In genomic region chr6:159692303-159693127, GRCh38 we compare ENCODE assay signal across 1 cellular context.
TF ChIP-seq lines count a peak whose summit lies in the region.

No MANE protein-coding gene starts in this region.

TF ChIP-seq in HepG2, 621 proteins besides CTCF, POLR2A, EP300 and RAD21 (continued from another document and continues in another):
- TF ChIP-seq ZNF557 (CRISPR knock-in tag; IDR thresholded peaks at IDR 0.05) (0 out of 2 replicates have a peak, but pooled peaks have one; percentile 18), ZMYM3 (CRISPR knock-in tag; IDR thresholded peaks at IDR 0.05) (no peak), FLYWCH1 (CRISPR knock-in tag; IDR thresholded peaks at IDR 0.05) (no peak), GATAD2A (CRISPR knock-in tag; IDR thresholded peaks at IDR 0.05) (no peak), ZBTB21 (CRISPR knock-in tag; IDR thresholded peaks at IDR 0.05) (no peak), TARDBP (CRISPR knock-in tag; IDR thresholded peaks at IDR 0.05) (peak; percentile 20; the same call in 1 of the 2 replicates), ZNF713 (CRISPR knock-in tag; IDR thresholded peaks at IDR 0.05) (no peak), ZNF354B (CRISPR knock-in tag; IDR thresholded peaks at IDR 0.05) (peak; percentile 68; the same call in 1 of the 2 replicates), RARG (CRISPR knock-in tag; IDR thresholded peaks at IDR 0.05; ENCODE audit: low read depth) (no peak), HOXD1 (CRISPR knock-in tag; IDR thresholded peaks at IDR 0.05) (no peak; the same call in 1 of the 2 replicates), ZFYVE20 (CRISPR knock-in tag; IDR thresholded peaks at IDR 0.05; ENCODE audit: borderline replicate concordance, low read depth) (0 out of 2 replicates have a peak, but pooled peaks have one; percentile 47), HDAC1 (CRISPR knock-in tag; IDR thresholded peaks at IDR 0.05) (peak; percentile 16), BRF2 (CRISPR knock-in tag; IDR thresholded peaks at IDR 0.05) (0 out of 2 replicates have a peak, but pooled peaks have one; percentile 10), TBX2 (CRISPR knock-in tag; IDR thresholded peaks at IDR 0.05; ENCODE audit: borderline replicate concordance) (peak; percentile 28; the same call in 1 of the 2 replicates), REST (IDR thresholded peaks at IDR 0.05; ENCODE audit: borderline replicate concordance in 1 of 2, low read depth in 1 of 2, low read length in 2 of 2) (no peak), ZNF83 (CRISPR knock-in tag; IDR thresholded peaks at IDR 0.05; ENCODE audit: borderline replicate concordance) (peak; percentile 61; the same call in 1 of the 2 replicates), MAFG (CRISPR knock-in tag; IDR thresholded peaks at IDR 0.05) (0 out of 2 replicates have a peak, but pooled peaks have one; percentile 49), PBX3 (CRISPR knock-in tag; IDR thresholded peaks at IDR 0.05; ENCODE audit: borderline replicate concordance) (0 out of 2 replicates have a peak, but pooled peaks have one; percentile 15), ZFP90 (CRISPR knock-in tag; IDR thresholded peaks at IDR 0.05; ENCODE audit: borderline replicate concordance) (peak; percentile 36), ZNF607 (CRISPR knock-in tag; IDR thresholded peaks at IDR 0.05; ENCODE audit: borderline replicate concordance) (no peak), ARNTL (CRISPR knock-in tag; IDR thresholded peaks at IDR 0.05) (0 out of 2 replicates have a peak, but pooled peaks have one; percentile 5), ZNF383 (CRISPR knock-in tag; IDR thresholded peaks at IDR 0.05; ENCODE audit: borderline replicate concordance) (peak; percentile 48; the same call in 1 of the 2 replicates), XBP1 (CRISPR knock-in tag; IDR thresholded peaks at IDR 0.05) (peak; percentile 75; the same call in 1 of the 2 replicates), UBTF (CRISPR knock-in tag; IDR thresholded peaks at IDR 0.05) (peak; percentile 52), ZNF550 (CRISPR knock-in tag; IDR thresholded peaks at IDR 0.05; ENCODE audit: borderline replicate concordance) (peak; percentile 49), SIN3B (IDR thresholded peaks at IDR 0.05; ENCODE audit: low read length) (0 out of 2 replicates have a peak, but pooled peaks have one; percentile 14), ZNF761 (CRISPR knock-in tag; conservative IDR thresholded peaks at IDR 0.05) (no peak), TRIM24 (CRISPR knock-in tag; IDR thresholded peaks at IDR 0.05) (no peak), SMC3 (IDR thresholded peaks at IDR 0.05; ENCODE audit: low read length) (no peak), CEBPB (IDR thresholded peaks at IDR 0.05; ENCODE audit: borderline replicate concordance, low read depth, low read length) (no peak), ZNF891 (CRISPR knock-in tag; IDR thresholded peaks at IDR 0.05) (peak; percentile 67; the same call in 1 of the 2 replicates), MBD4 (IDR thresholded peaks at IDR 0.05; ENCODE audit: borderline replicate concordance, low read length) (no peak), PLRG1 (conservative IDR thresholded peaks at IDR 0.05) (no peak), SIX4 (CRISPR knock-in tag; IDR thresholded peaks at IDR 0.05) (peak; percentile 5; the same call in 1 of the 2 replicates), ZNF790 (CRISPR knock-in tag; IDR thresholded peaks at IDR 0.05; ENCODE audit: borderline replicate concordance) (0 out of 2 replicates have a peak, but pooled peaks have one; percentile 18), ZNF292 (CRISPR knock-in tag; IDR thresholded peaks at IDR 0.05; ENCODE audit: borderline replicate concordance, low read depth) (0 out of 2 replicates have a peak, but pooled peaks have one; percentile 39), KLF13 (CRISPR knock-in tag; IDR thresholded peaks at IDR 0.05) (0 out of 2 replicates have a peak, but pooled peaks have one; percentile 73), ZNF121 (CRISPR knock-in tag; IDR thresholded peaks at IDR 0.05) (peak; percentile 14; the same call in 1 of the 2 replicates), ZNF777 (CRISPR knock-in tag; IDR thresholded peaks at IDR 0.05) (peak; percentile 53; the same call in 1 of the 2 replicates), ZNF225 (CRISPR knock-in tag; IDR thresholded peaks at IDR 0.05) (peak; percentile 72; the same call in 1 of the 2 replicates), TP53 (CRISPR knock-in tag; conservative IDR thresholded peaks at IDR 0.05) (0 out of 2 replicates have a peak, but pooled peaks have one; percentile 86), JARID2 (CRISPR knock-in tag; IDR thresholded peaks at IDR 0.05; ENCODE audit: insufficient replicate concordance) (no peak), HNF4G (IDR thresholded peaks at IDR 0.05; ENCODE audit: borderline replicate concordance, low read depth, low read length) (no peak), HNF4G (CRISPR knock-in tag; IDR thresholded peaks at IDR 0.05; ENCODE audit: borderline replicate concordance, low read depth) (0 out of 2 replicates have a peak, but pooled peaks have one; percentile 18)
- TF ChIP-seq, protein P1, sequence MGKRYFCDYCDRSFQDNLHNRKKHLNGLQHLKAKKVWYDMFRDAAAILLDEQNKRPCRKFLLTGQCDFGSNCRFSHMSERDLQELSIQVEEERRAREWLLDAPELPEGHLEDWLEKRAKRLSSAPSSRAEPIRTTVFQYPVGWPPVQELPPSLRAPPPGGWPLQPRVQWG (CRISPR knock-in tag; IDR thresholded peaks at IDR 0.05; ENCODE audit: borderline replicate concordance, low read depth): no peak
- TF ChIP-seq, protein P2, sequence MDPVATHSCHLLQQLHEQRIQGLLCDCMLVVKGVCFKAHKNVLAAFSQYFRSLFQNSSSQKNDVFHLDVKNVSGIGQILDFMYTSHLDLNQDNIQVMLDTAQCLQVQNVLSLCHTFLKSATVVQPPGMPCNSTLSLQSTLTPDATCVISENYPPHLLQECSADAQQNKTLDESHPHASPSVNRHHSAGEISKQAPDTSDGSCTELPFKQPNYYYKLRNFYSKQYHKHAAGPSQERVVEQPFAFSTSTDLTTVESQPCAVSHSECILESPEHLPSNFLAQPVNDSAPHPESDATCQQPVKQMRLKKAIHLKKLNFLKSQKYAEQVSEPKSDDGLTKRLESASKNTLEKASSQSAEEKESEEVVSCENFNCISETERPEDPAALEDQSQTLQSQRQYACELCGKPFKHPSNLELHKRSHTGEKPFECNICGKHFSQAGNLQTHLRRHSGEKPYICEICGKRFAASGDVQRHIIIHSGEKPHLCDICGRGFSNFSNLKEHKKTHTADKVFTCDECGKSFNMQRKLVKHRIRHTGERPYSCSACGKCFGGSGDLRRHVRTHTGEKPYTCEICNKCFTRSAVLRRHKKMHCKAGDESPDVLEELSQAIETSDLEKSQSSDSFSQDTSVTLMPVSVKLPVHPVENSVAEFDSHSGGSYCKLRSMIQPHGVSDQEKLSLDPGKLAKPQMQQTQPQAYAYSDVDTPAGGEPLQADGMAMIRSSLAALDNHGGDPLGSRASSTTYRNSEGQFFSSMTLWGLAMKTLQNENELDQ (CRISPR knock-in tag; IDR thresholded peaks at IDR 0.05; ENCODE audit: borderline replicate concordance): no peak
- TF ChIP-seq, protein P3, sequence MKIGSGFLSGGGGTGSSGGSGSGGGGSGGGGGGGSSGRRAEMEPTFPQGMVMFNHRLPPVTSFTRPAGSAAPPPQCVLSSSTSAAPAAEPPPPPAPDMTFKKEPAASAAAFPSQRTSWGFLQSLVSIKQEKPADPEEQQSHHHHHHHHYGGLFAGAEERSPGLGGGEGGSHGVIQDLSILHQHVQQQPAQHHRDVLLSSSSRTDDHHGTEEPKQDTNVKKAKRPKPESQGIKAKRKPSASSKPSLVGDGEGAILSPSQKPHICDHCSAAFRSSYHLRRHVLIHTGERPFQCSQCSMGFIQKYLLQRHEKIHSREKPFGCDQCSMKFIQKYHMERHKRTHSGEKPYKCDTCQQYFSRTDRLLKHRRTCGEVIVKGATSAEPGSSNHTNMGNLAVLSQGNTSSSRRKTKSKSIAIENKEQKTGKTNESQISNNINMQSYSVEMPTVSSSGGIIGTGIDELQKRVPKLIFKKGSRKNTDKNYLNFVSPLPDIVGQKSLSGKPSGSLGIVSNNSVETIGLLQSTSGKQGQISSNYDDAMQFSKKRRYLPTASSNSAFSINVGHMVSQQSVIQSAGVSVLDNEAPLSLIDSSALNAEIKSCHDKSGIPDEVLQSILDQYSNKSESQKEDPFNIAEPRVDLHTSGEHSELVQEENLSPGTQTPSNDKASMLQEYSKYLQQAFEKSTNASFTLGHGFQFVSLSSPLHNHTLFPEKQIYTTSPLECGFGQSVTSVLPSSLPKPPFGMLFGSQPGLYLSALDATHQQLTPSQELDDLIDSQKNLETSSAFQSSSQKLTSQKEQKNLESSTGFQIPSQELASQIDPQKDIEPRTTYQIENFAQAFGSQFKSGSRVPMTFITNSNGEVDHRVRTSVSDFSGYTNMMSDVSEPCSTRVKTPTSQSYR (CRISPR knock-in tag; IDR thresholded peaks at IDR 0.05; ENCODE audit: borderline replicate concordance): no peak
- TF ChIP-seq, protein P4, sequence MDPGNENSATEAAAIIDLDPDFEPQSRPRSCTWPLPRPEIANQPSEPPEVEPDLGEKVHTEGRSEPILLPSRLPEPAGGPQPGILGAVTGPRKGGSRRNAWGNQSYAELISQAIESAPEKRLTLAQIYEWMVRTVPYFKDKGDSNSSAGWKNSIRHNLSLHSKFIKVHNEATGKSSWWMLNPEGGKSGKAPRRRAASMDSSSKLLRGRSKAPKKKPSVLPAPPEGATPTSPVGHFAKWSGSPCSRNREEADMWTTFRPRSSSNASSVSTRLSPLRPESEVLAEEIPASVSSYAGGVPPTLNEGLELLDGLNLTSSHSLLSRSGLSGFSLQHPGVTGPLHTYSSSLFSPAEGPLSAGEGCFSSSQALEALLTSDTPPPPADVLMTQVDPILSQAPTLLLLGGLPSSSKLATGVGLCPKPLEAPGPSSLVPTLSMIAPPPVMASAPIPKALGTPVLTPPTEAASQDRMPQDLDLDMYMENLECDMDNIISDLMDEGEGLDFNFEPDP (CRISPR knock-in tag; conservative IDR thresholded peaks at IDR 0.05): no peak; the same call in 1 of the 2 replicates
